22 cellular contexts compared by ENCODE assay signal in the genomic region with DNA sequence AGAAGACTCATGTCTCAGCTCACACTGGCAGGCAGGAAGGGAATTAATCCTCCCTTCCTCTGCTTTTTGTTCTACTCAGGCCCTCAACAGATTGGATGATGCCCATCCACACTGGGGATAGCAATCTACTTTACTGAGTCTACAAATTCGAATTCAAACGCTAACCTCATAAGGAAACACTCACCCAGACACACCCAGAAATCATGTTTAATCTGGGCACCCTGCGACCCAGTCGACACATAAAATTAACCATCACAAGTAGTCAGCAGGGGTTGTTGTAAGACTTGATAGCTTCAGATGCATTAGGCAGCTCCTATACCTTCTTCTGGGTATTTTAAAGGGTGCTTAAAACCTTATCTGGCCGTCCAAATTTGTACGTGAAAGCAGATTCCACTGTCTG.
"Had no signal": no experiment of that assay in that cellular context is flagged by ENCODE, and none has a peak within 500 bp of the region (broad histone marks: within the 10 kb centered on the region; RNA-seq: fewer than 3 reads in every experiment).

No MANE protein-coding gene starts in this region.

- H3K36me3 ChIP-seq: colonic mucosa, gastroesophageal sphincter, heart left ventricle, left lung, lower lobe of right lung had no signal

- H3K9me3 ChIP-seq: colonic mucosa, gastroesophageal sphincter, heart left ventricle, left lung, lower lobe of right lung had no signal

- H3K4me1 ChIP-seq: colonic mucosa, foreskin keratinocyte, gastroesophageal sphincter, heart left ventricle, left lung, lower lobe of right lung had no signal

- H3K4me3 ChIP-seq: colonic mucosa, gastroesophageal sphincter, heart left ventricle, hepatocyte, left lung, lower lobe of right lung had no signal

- H3K27me3 ChIP-seq: colonic mucosa, foreskin keratinocyte, gastroesophageal sphincter, hepatocyte, left lung had no signal

- DNase-seq: colonic mucosa; cortex of kidney; effector CD8-positive, alpha-beta T cell; effector memory CD8-positive, alpha-beta T cell; endodermal cell; erythroblast; foreskin keratinocyte; heart left ventricle; hypothalamus; immature natural killer cell; islet precursor cell; kidney; kidney glomerular epithelial cell; left lung; left ventricle myocardium superior; lower lobe of right lung; mesenchymal stem cell; naive thymus-derived CD4-positive, alpha-beta T cell had no signal

- ATAC-seq: effector memory CD8-positive, alpha-beta T cell; esophagus mucosa; foreskin keratinocyte; gastroesophageal sphincter; left lung; left ventricle myocardium superior; lower lobe of right lung; naive thymus-derived CD4-positive, alpha-beta T cell had no signal

- H3K27ac ChIP-seq: colonic mucosa, epithelial cell of prostate, foreskin keratinocyte, gastroesophageal sphincter, hepatocyte, left lung, lower lobe of right lung had no signal
